2 cellular contexts compared by ENCODE assay signal in genomic region chr9:97502222-97502983, GRCh38.
TF ChIP-seq lines count a peak whose summit lies in the region.

No MANE protein-coding gene starts in this region.

TF ChIP-seq in Ishikawa, 13 proteins besides CTCF, POLR2A, EP300 and RAD21 (continued from another document):
- no peak for TF ChIP-seq REST (IDR thresholded peaks at IDR 0.05; ENCODE audit: low read depth)
- TF ChIP-seq FOXM1 (IDR thresholded peaks at IDR 0.05; ENCODE audit: borderline replicate concordance, low read depth), result no peak
- TF ChIP-seq, protein P1, sequence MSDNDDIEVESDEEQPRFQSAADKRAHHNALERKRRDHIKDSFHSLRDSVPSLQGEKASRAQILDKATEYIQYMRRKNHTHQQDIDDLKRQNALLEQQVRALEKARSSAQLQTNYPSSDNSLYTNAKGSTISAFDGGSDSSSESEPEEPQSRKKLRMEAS (IDR thresholded peaks at IDR 0.05), result peak; percentile 30; the same call in 1 of the 2 replicates
- no peak for TF ChIP-seq YY1 (IDR thresholded peaks at IDR 0.05; ENCODE audit: low read depth)
- no peak for TF ChIP-seq TCF12 (IDR thresholded peaks at IDR 0.05; ENCODE audit: low read depth)
- no peak for TF ChIP-seq TAF1 (IDR thresholded peaks at IDR 0.05; ENCODE audit: low read depth)
- TF ChIP-seq CEBPB (IDR thresholded peaks at IDR 0.05), result no peak
- TF ChIP-seq EGR1 (IDR thresholded peaks at IDR 0.05), result no peak
TF ChIP-seq in Ishikawa: peak in this region for 1.

TF ChIP-seq in HepG2, 621 proteins besides CTCF, POLR2A, EP300 and RAD21 (continued from another document and continues in another):
- TF ChIP-seq ZFP91 (CRISPR knock-in tag; IDR thresholded peaks at IDR 0.05; ENCODE audit: borderline replicate concordance) (peak; percentile 42; the same call in 1 of the 2 replicates), BRCA1 (CRISPR knock-in tag; IDR thresholded peaks at IDR 0.05) (no peak), AGO2 (optimal IDR thresholded peaks at IDR 0.05; ENCODE audit: low read depth, low read length) (no peak), SSRP1 (CRISPR knock-in tag; IDR thresholded peaks at IDR 0.05) (no peak), ZFP82 (CRISPR knock-in tag; IDR thresholded peaks at IDR 0.05; ENCODE audit: borderline replicate concordance) (no peak), ATF1 (CRISPR knock-in tag; IDR thresholded peaks at IDR 0.05) (no peak), ZNF180 (CRISPR knock-in tag; IDR thresholded peaks at IDR 0.05; ENCODE audit: borderline replicate concordance, low read depth) (no peak), SPEN (CRISPR knock-in tag; IDR thresholded peaks at IDR 0.05; ENCODE audit: low read depth) (no peak), ZNF282 (IDR thresholded peaks at IDR 0.05; ENCODE audit: partially characterized antibody) (no peak), FOXC1 (CRISPR knock-in tag; IDR thresholded peaks at IDR 0.05; ENCODE audit: borderline replicate concordance) (0 out of 2 replicates have a peak, but pooled peaks have one; percentile 48), ZNF10 (CRISPR knock-in tag; IDR thresholded peaks at IDR 0.05; ENCODE audit: borderline replicate concordance, low read depth) (no peak), KMT2A (CRISPR knock-in tag; IDR thresholded peaks at IDR 0.05) (no peak), TRIM22 (IDR thresholded peaks at IDR 0.05) (no peak), ZNF883 (CRISPR knock-in tag; IDR thresholded peaks at IDR 0.05; ENCODE audit: not compliant biosample characterization) (no peak), ZNF260 (CRISPR knock-in tag; IDR thresholded peaks at IDR 0.05; ENCODE audit: borderline replicate concordance, low read depth) (no peak), IRF2 (CRISPR knock-in tag; IDR thresholded peaks at IDR 0.05) (no peak), ZBTB38 (CRISPR knock-in tag; IDR thresholded peaks at IDR 0.05) (no peak), ASH2L (IDR thresholded peaks at IDR 0.05; ENCODE audit: insufficient read length, low read depth, low read length) (no peak), ATF7-NPFF (CRISPR knock-in tag; IDR thresholded peaks at IDR 0.05; ENCODE audit: low read depth) (no peak), FOXK1 (CRISPR knock-in tag; IDR thresholded peaks at IDR 0.05; ENCODE audit: borderline replicate concordance, low read depth) (no peak), SMAD1 (CRISPR knock-in tag; IDR thresholded peaks at IDR 0.05; ENCODE audit: borderline replicate concordance, low read depth) (no peak), BCL6 (CRISPR knock-in tag; IDR thresholded peaks at IDR 0.05) (no peak), ZFX (CRISPR knock-in tag; IDR thresholded peaks at IDR 0.05; ENCODE audit: low read depth) (0 out of 2 replicates have a peak, but pooled peaks have one; percentile 12), SOX5 (CRISPR knock-in tag; IDR thresholded peaks at IDR 0.05; ENCODE audit: borderline replicate concordance) (no peak), ZNF34 (CRISPR knock-in tag; IDR thresholded peaks at IDR 0.05; ENCODE audit: borderline replicate concordance) (no peak), SKI (IDR thresholded peaks at IDR 0.05; ENCODE audit: partially characterized antibody) (no peak), GATAD2A (CRISPR knock-in tag; IDR thresholded peaks at IDR 0.05) (no peak)
- TF ChIP-seq, protein P2, sequence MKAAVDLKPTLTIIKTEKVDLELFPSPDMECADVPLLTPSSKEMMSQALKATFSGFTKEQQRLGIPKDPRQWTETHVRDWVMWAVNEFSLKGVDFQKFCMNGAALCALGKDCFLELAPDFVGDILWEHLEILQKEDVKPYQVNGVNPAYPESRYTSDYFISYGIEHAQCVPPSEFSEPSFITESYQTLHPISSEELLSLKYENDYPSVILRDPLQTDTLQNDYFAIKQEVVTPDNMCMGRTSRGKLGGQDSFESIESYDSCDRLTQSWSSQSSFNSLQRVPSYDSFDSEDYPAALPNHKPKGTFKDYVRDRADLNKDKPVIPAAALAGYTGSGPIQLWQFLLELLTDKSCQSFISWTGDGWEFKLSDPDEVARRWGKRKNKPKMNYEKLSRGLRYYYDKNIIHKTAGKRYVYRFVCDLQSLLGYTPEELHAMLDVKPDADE (CRISPR knock-in tag; IDR thresholded peaks at IDR 0.05), result no peak
- TF ChIP-seq, protein P3, sequence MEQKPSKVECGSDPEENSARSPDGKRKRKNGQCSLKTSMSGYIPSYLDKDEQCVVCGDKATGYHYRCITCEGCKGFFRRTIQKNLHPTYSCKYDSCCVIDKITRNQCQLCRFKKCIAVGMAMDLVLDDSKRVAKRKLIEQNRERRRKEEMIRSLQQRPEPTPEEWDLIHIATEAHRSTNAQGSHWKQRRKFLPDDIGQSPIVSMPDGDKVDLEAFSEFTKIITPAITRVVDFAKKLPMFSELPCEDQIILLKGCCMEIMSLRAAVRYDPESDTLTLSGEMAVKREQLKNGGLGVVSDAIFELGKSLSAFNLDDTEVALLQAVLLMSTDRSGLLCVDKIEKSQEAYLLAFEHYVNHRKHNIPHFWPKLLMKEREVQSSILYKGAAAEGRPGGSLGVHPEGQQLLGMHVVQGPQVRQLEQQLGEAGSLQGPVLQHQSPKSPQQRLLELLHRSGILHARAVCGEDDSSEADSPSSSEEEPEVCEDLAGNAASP (CRISPR knock-in tag; IDR thresholded peaks at IDR 0.05; ENCODE audit: borderline replicate concordance), result no peak
- TF ChIP-seq, protein P4, sequence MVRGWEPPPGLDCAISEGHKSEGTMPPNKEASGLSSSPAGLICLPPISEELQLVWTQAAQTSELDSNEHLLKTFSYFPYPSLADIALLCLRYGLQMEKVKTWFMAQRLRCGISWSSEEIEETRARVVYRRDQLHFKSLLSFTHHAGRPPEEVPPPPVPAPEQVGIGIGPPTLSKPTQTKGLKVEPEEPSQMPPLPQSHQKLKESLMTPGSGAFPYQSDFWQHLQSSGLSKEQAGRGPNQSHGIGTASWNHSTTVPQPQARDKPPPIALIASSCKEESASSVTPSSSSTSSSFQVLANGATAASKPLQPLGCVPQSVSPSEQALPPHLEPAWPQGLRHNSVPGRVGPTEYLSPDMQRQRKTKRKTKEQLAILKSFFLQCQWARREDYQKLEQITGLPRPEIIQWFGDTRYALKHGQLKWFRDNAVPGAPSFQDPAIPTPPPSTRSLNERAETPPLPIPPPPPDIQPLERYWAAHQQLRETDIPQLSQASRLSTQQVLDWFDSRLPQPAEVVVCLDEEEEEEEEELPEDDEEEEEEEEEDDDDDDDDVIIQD (CRISPR knock-in tag; IDR thresholded peaks at IDR 0.05; ENCODE audit: low read depth), result no peak
- TF ChIP-seq, protein P5, sequence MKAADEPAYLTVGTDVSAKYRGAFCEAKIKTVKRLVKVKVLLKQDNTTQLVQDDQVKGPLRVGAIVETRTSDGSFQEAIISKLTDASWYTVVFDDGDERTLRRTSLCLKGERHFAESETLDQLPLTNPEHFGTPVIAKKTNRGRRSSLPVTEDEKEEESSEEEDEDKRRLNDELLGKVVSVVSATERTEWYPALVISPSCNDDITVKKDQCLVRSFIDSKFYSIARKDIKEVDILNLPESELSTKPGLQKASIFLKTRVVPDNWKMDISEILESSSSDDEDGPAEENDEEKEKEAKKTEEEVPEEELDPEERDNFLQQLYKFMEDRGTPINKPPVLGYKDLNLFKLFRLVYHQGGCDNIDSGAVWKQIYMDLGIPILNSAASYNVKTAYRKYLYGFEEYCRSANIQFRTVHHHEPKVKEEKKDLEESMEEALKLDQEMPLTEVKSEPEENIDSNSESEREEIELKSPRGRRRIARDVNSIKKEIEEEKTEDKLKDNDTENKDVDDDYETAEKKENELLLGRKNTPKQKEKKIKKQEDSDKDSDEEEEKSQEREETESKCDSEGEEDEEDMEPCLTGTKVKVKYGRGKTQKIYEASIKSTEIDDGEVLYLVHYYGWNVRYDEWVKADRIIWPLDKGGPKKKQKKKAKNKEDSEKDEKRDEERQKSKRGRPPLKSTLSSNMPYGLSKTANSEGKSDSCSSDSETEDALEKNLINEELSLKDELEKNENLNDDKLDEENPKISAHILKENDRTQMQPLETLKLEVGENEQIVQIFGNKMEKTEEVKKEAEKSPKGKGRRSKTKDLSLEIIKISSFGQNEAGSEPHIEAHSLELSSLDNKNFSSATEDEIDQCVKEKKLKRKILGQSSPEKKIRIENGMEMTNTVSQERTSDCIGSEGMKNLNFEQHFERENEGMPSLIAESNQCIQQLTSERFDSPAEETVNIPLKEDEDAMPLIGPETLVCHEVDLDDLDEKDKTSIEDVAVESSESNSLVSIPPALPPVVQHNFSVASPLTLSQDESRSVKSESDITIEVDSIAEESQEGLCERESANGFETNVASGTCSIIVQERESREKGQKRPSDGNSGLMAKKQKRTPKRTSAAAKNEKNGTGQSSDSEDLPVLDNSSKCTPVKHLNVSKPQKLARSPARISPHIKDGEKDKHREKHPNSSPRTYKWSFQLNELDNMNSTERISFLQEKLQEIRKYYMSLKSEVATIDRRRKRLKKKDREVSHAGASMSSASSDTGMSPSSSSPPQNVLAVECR (CRISPR knock-in tag; IDR thresholded peaks at IDR 0.05; ENCODE audit: borderline replicate concordance), result 0 out of 2 replicates have a peak, but pooled peaks have one; percentile 5
- TF ChIP-seq, protein P6, sequence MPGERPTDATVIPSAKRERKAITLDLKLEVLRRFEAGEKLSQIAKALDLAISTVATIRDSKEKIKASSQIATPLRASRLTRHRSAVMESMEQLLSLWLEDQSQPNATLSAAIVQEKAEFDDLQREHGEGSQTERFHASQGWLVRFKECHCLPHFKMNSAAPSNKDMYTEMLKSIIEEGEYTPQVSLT (CRISPR knock-in tag; IDR thresholded peaks at IDR 0.05; ENCODE audit: borderline replicate concordance, low read depth), result no peak
- TF ChIP-seq, protein P7, sequence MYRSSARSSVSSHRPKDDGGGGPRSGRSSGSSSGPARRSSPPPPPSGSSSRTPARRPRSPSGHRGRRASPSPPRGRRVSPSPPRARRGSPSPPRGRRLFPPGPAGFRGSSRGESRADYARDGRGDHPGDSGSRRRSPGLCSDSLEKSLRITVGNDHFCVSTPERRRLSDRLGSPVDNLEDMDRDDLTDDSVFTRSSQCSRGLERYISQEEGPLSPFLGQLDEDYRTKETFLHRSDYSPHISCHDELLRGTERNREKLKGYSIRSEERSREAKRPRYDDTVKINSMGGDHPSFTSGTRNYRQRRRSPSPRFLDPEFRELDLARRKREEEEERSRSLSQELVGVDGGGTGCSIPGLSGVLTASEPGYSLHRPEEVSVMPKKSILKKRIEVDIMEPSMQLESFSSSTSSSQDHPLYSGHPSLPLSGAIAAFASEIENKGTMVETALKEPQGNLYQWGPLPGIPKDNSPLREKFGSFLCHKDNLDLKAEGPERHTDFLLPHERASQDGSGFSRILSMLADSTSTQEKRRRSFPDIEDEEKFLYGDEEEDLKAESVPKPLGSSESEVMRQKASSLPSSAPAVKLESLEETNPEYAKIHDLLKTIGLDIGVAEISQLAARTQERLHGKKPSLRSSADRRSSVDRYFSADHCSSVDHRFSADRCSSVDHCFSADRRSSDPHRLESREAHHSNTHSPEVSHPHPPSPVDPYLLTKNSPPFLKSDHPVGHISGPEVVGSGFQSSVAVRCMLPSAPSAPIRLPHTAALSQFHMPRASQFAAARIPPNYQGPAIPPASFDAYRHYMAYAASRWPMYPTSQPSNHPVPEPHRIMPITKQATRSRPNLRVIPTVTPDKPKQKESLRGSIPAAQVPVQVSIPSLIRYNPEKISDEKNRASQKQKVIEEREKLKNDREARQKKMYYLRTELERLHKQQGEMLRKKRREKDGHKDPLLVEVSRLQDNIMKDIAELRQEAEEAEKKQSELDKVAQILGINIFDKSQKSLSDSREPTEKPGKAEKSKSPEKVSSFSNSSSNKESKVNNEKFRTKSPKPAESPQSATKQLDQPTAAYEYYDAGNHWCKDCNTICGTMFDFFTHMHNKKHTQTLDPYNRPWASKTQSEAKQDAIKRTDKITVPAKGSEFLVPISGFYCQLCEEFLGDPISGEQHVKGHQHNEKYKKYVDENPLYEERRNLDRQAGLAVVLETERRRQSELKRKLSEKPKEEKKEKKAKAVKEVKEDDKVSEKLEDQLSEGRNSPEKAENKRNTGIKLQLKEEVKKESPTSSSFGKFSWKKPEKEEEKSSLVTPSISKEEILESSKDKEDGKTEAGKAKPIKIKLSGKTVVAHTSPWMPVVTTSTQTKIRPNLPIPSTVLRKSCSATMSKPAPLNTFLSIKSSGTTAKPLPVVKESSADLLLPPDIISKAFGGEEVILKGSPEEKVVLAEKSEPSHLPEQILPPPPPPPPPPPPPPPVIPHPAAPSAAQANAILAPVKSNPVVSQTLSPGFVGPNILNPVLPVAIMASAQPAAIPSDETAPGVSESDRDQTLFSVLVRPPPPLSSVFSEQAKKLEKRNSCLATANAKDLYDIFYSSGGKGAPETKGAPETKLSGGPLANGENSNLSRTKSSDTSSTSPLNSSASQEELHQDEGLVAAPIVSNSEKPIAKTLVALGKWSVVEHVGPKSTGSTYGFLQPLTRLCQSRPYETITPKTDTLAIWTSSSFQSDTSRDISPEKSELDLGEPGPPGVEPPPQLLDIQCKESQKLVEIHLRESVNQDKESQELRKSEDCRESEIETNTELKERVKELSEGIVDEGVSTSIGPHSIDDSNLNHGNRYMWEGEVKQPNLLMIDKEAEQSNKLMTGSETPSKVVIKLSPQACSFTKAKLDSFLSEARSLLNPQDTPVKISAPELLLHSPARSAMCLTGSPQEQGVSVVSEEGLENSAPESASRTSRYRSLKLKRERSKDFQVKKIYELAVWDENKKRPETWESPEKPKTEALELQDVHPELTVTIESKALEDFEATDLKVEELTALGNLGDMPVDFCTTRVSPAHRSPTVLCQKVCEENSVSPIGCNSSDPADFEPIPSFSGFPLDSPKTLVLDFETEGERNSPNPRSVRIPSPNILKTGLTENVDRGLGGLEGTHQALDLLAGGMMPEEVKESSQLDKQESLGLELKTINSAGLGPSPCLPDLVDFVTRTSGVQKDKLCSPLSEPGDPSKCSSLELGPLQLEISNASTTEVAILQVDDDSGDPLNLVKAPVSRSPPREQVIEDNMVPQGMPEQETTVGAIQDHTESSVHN (CRISPR knock-in tag; IDR thresholded peaks at IDR 0.05), result no peak
- TF ChIP-seq, protein P8, sequence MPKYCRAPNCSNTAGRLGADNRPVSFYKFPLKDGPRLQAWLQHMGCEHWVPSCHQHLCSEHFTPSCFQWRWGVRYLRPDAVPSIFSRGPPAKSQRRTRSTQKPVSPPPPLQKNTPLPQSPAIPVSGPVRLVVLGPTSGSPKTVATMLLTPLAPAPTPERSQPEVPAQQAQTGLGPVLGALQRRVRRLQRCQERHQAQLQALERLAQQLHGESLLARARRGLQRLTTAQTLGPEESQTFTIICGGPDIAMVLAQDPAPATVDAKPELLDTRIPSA (CRISPR knock-in tag; IDR thresholded peaks at IDR 0.05; ENCODE audit: borderline replicate concordance), result no peak
